ENCODE assay signal across 12 cellular contexts in genomic region chr7:27107901-27108381, GRCh38. TPM values are rescaled to one million over a fixed set of nuclear protein-coding genes. Genes with fewer than 3 reads are reported as not detected.
DNase-seq lines count a peak whose midpoint lies in the region; ATAC-seq and TF ChIP-seq lines count a peak whose summit lies in the region.
"Had no signal": no experiment of that assay in that cellular context is flagged by ENCODE, and none has a peak within 500 bp of the region (broad histone marks: within the 10 kb centered on the region; RNA-seq: fewer than 3 reads in every experiment).

No MANE protein-coding gene starts in this region.

- ATAC-seq in heart left ventricle (no peak), Right ventricle myocardium superior (ENCODE audit: poor library complexity) (no peak), HG03175 (IDR thresholded peaks at IDR 0.05; ENCODE audit: unreplicated experiment) (no peak)
- ATAC-seq: activated naive CD8-positive, alpha-beta T cell treated with anti-CD3 and anti-CD28 coated beads, Interleukin-2, amount 50 U/mL, for 24 hours; GM12878 had no signal

- DNase-seq in heart left ventricle, result no peak
- DNase-seq in Right ventricle myocardium superior, result no peak
- peak in 1 of 5 donors; percentile 51 for DNase-seq in ovary
- DNase-seq in vagina (ENCODE audit: extremely low spot score in 2 of 2), result no peak
- DNase-seq in cerebellar nuclear complex (lab: John Stamatoyannopoulos, UW), result no peak
- DNase-seq in C1 segment of cervical spinal cord (lab: John Stamatoyannopoulos, UW), result no peak
- DNase-seq: activated naive CD8-positive, alpha-beta T cell treated with anti-CD3 and anti-CD28 coated beads, Interleukin-2, amount 50 U/mL, for 24 hours; MV-4-11 had no signal

- intact Hi-C loops in heart left ventricle (cut with DNase I) (no loop called here), Right ventricle myocardium superior (cut with DNase I) (no loop called here), ovary (cut with DNase I) (no loop called here), vagina (cut with DNase I) (no loop called here)

- H3K4me1 ChIP-seq in heart left ventricle (peaks cover 0 to 32% (median 5%) of the 10 kb centered on the region in 12 donors), iPS-15b (ENCODE audit: control insufficient read depth, insufficient read depth, low read length) (peaks cover under 1% of the 10 kb centered on the region), ovary (ENCODE audit: insufficient read depth) (no peaks in the 10 kb centered on the region), vagina (no peaks in the 10 kb centered on the region)

- TF ChIP-seq CTCF in heart left ventricle (IDR thresholded peaks at IDR 0.05) (no peak), ovary (IDR thresholded peaks at IDR 0.05) (no peak), vagina (IDR thresholded peaks at IDR 0.05) (no peak)

- peak overlapping the region in 7 of 12 donors; percentile 17 to 51 (median 36) for H3K4me3 ChIP-seq in heart left ventricle
- H3K4me3 ChIP-seq in iPS-15b (ENCODE audit: low read depth, low read length), result peak overlapping the region; percentile 26
- H3K4me3 ChIP-seq in ovary, result peak overlapping the region; percentile 12
- H3K4me3 ChIP-seq in vagina, result peak overlapping the region; percentile 1 to 16
- H3K4me3 ChIP-seq: GM12878 had no signal

- TF ChIP-seq EP300 in ovary (IDR thresholded peaks at IDR 0.05), result no peak

- H3K36me3 ChIP-seq in heart left ventricle, result no peaks in the 10 kb centered on the region
- no peaks in the 10 kb centered on the region for H3K36me3 ChIP-seq in iPS-15b (ENCODE audit: control insufficient read depth, insufficient read depth, low read length)
- no peaks in the 10 kb centered on the region for H3K36me3 ChIP-seq in ovary
- no peaks in the 10 kb centered on the region for H3K36me3 ChIP-seq in vagina

- no peak overlapping the region for H3K9ac ChIP-seq in iPS-15b (ENCODE audit: low read depth, low read length)

- H3K9me3 ChIP-seq in heart left ventricle (no peaks in the 10 kb centered on the region), iPS-15b (ENCODE audit: control insufficient read depth, insufficient read depth, low read length) (no peaks in the 10 kb centered on the region), ovary (no peaks in the 10 kb centered on the region), vagina (no peaks in the 10 kb centered on the region)

- H3K27ac ChIP-seq in heart left ventricle (peak overlapping the region in 9 of 12 donors; percentile 44 to 93 (median 67)), ovary (no peak overlapping the region), vagina (peak overlapping the region; percentile 51)

- H3K27me3 ChIP-seq in heart left ventricle (peaks cover 59 to 100% (median 97%) of the 10 kb centered on the region in 9 donors), iPS-15b (ENCODE audit: control insufficient read depth, insufficient read depth, low read length) (peaks cover 99% of the 10 kb centered on the region), ovary (peaks cover 3% of the 10 kb centered on the region), vagina (no peaks in the 10 kb centered on the region)

- WGBS in heart left ventricle, 4 donors, result 7 to 20% (median 10%) methylated on average over 12 to 30 of the region's 30 CpGs
- 19 to 51% (median 29%) methylated on average over 17 to 30 of the region's 30 CpGs for WGBS in ovary, 3 donors

- TF ChIP-seq POLR2A in heart left ventricle (IDR thresholded peaks at IDR 0.05), result no peak
- no peak for TF ChIP-seq POLR2A in ovary (IDR thresholded peaks at IDR 0.05)
- TF ChIP-seq POLR2A in vagina (IDR thresholded peaks at IDR 0.05), result no peak

RNA-seq across cellular contexts. Expression of gene HOXA2, which starts 5.5 kb away (rescaled TPM):
- total RNA-seq in heart left ventricle (under 1 TPM in 2 of 9 donors, not detected in 7; 0.14 to 0.57 TPM), Right ventricle myocardium superior (0.11 TPM), ovary (1 to 10 TPM in 3 of 7 donors, under 1 TPM in 2, not detected in 2; 0.36 to 9.0 (median 1.1) TPM), vagina (2.0 TPM)
- polyA plus RNA-seq in heart left ventricle (under 1 TPM in 1 of 2 donors, not detected in 1; 0.03 TPM), ovary (1 to 10 TPM in 1 of 2 donors, under 1 TPM in 1; 0.73 to 1.8 TPM)
- total RNA-seq: A172, GM12878 had no signal
- polyA plus RNA-seq: GM12878 had no signal

RNA-seq across cellular contexts. Expression of gene HOXA1, which starts 12.1 kb away (rescaled TPM):
- total RNA-seq in heart left ventricle (under 1 TPM in 3 of 9 donors, not detected in 6; 0.12 to 0.66 (median 0.59) TPM), Right ventricle myocardium superior (0.13 TPM), ovary (1 to 10 TPM in 3 of 7 donors, under 1 TPM in 4; 0.23 to 1.5 (median 0.62) TPM), vagina (0.74 TPM)
- polyA plus RNA-seq in heart left ventricle (under 1 TPM in 1 of 2 donors, not detected in 1; 0.07 TPM), ovary (under 1 TPM; 0.45 to 0.88 TPM)
- total RNA-seq: A172 had no signal

RNA-seq across cellular contexts. Expression of gene HOXA4, which starts 22.6 kb away (rescaled TPM):
- total RNA-seq in heart left ventricle (1 to 10 TPM in 3 of 9 donors, under 1 TPM in 5, not detected in 1; 0.23 to 2.6 (median 0.88) TPM), Right ventricle myocardium superior (0.97 TPM), ovary (10 to 100 TPM in 2 of 7 donors, 1 to 10 TPM in 3, under 1 TPM in 2; 0.22 to 34.0 (median 2.3) TPM), vagina (0.98 TPM)
- polyA plus RNA-seq in heart left ventricle (under 1 TPM; 0.50 to 0.69 TPM), ovary (10 to 100 TPM in 1 of 2 donors, 1 to 10 TPM in 1; 6.6 to 12.9 TPM)
- total RNA-seq: GM12878 had no signal

RNA-seq across cellular contexts. Expression of gene HOXA5, which starts 35.5 kb away (rescaled TPM):
- total RNA-seq in heart left ventricle (1 to 10 TPM in 1 of 9 donors, under 1 TPM in 2, not detected in 6; 0.28 to 2.8 (median 0.44) TPM), Right ventricle myocardium superior (0.62 TPM), ovary (10 to 100 TPM in 2 of 7 donors, 1 to 10 TPM in 2, under 1 TPM in 3; 0.40 to 29.6 (median 1.4) TPM), vagina (6.1 TPM)
- polyA plus RNA-seq in heart left ventricle (under 1 TPM in 1 of 2 donors, not detected in 1; 0.07 TPM), ovary (1 to 10 TPM; 1.8 to 5.6 TPM)

RNA-seq across cellular contexts. Expression of gene HOXA6, which starts 39.6 kb away (rescaled TPM):
- not detected for total RNA-seq in heart left ventricle
- polyA plus RNA-seq in heart left ventricle, result not detected
- total RNA-seq in Right ventricle myocardium superior, result not detected
- total RNA-seq in ovary, result 1 to 10 TPM in 3 of 7 donors, under 1 TPM in 4; 0.32 to 4.2 (median 0.43) TPM
- polyA plus RNA-seq in ovary, result under 1 TPM in 1 of 2 donors, not detected in 1; 0.29 TPM
- 1.7 TPM for total RNA-seq in vagina
- total RNA-seq: A172, GM12878 had no signal

Comparison
In these comparisons a context has a peak if more than half of its experiments do, and no peak if none do; other contexts are left out.
1. H3K27ac ChIP-seq: peak in heart left ventricle (9 of 12) and vagina (single experiment); none in ovary (0 of 2).
2. Peak in every context shown above with its lines, with median percentiles within 50 percentile points of each other: H3K4me3 ChIP-seq.